In genomic region chr2:236993799-236994198, GRCh38 we compare ENCODE assay signal across 7 cellular contexts.
"Had no signal": no experiment of that assay in that cellular context is flagged by ENCODE, and none has a peak within 500 bp of the region (broad histone marks: within the 10 kb centered on the region; RNA-seq: fewer than 3 reads in every experiment).

No MANE protein-coding gene starts in this region.

- H3K4me3 ChIP-seq: GM23248 had no signal

- H2AFZ ChIP-seq: GM23248 had no signal

- H3K9ac ChIP-seq: GM23248, KMS-11 had no signal

- H3K27ac ChIP-seq: GM23248, HL-60, KMS-11 had no signal

- H3K4me2 ChIP-seq: KMS-11 had no signal

- DNase-seq: GM23248, GOT3, H7, HCEC 1CT, KBM-7 had no signal
